8 cellular contexts compared by ENCODE assay signal in genomic region chrX:84187501-84188319, GRCh38. TPM values are rescaled to one million over a fixed set of nuclear protein-coding genes. Genes with fewer than 3 reads are reported as not detected.
DNase-seq lines count a peak whose midpoint lies in the region; ATAC-seq and TF ChIP-seq lines count a peak whose summit lies in the region.

RPS6KA6 (minus strand) TSS chrX:84188199; CDS start chrX:84187899, 300 bp downstream.

- H3K4me3 ChIP-seq in GM06990 (replicated peaks; ENCODE audit: low read depth, low read length) (peak within 1 kb of the TSS; percentile 36), left lung (peak within 1 kb of the TSS; percentile 33 to 39), stomach smooth muscle (ENCODE audit: low read length in 2 of 2) (peak within 1 kb of the TSS; percentile 70 to 76)

- H3K27ac ChIP-seq in left lung (no peak within 1 kb of the TSS), stomach smooth muscle (ENCODE audit: low read length) (no peak within 1 kb of the TSS)

- H3K27me3 Mint-ChIP-seq in HFFc6 (ENCODE audit: insufficient read depth): no peaks in the 10 kb centered on the region

- no peaks in the 10 kb centered on the region for H3K4me1 ChIP-seq in left lung
- peaks cover 4% of the 10 kb centered on the region for H3K4me1 ChIP-seq in stomach smooth muscle (ENCODE audit: control insufficient read depth, insufficient read depth, low read length)

- H3K9me3 ChIP-seq in left lung (no peaks in the 10 kb centered on the region), stomach smooth muscle (ENCODE audit: control insufficient read depth in 2 of 2, low read length in 2 of 2) (no peaks in the 10 kb centered on the region)

- peaks cover 15% of the 10 kb centered on the region for H3K4me1 Mint-ChIP-seq in HFFc6 (ENCODE audit: low read depth)

- H3K27me3 ChIP-seq in GM06990 (replicated peaks; ENCODE audit: control insufficient read depth, insufficient read depth, low read length) (no peaks in the 10 kb centered on the region), left lung (peaks cover 0 to 19% of the 10 kb centered on the region in 2 donors), stomach smooth muscle (ENCODE audit: control insufficient read depth in 1 of 2, insufficient read depth in 2 of 2, low read length in 2 of 2) (no peaks in the 10 kb centered on the region)

- no peaks in the 10 kb centered on the region for H3K9me3 Mint-ChIP-seq in HFFc6

- no peaks in the 10 kb centered on the region for H3K36me3 Mint-ChIP-seq in HFFc6 (ENCODE audit: low read depth)

- no peaks in the 10 kb centered on the region for H3K36me3 ChIP-seq in GM06990 (ENCODE audit: control insufficient read depth, insufficient read depth, low read length)
- no peaks in the 10 kb centered on the region for H3K36me3 ChIP-seq in left lung
- H3K36me3 ChIP-seq in stomach smooth muscle (ENCODE audit: control insufficient read depth in 2 of 2, insufficient read depth in 2 of 2, low read length in 2 of 2): no peaks in the 10 kb centered on the region

- peak within 1 kb of the TSS; percentile 95 for H3K4me3 Mint-ChIP-seq in HFFc6

- intact Hi-C loops in left lung (cut with DNase I): no loop called here

- peak within 1 kb of the TSS; percentile 76 for H3K27ac Mint-ChIP-seq in HFFc6

- ATAC-seq in left lung: peak; percentile 78
- no peak for ATAC-seq in HG02840 (IDR thresholded peaks at IDR 0.05; ENCODE audit: low FRiP score, unreplicated experiment)

- H3K9ac ChIP-seq in stomach smooth muscle (ENCODE audit: low read length in 2 of 2): peak within 1 kb of the TSS; percentile 47 to 55

- DNase-seq in GM06990 (ENCODE audit: extremely low read depth, insufficient read length) (peak; percentile 53), HFFc6 (no peak), NCI-H748 (lab: John Stamatoyannopoulos, UW; ENCODE audit: unreplicated experiment) (peak; percentile 84), cerebellar cortex (ENCODE audit: low spot score) (peak; percentile 35), left lung (peak; percentile 27 to 68), kidney glomerular epithelial cell (lab: John Stamatoyannopoulos, UW) (no peak)

- no peak for TF ChIP-seq CTCF in GM06990 (IDR thresholded peaks at IDR 0.05; ENCODE audit: insufficient read depth, low read length, poor library complexity, severe bottlenecking)
- TF ChIP-seq CTCF in HFFc6 (IDR thresholded peaks at IDR 0.05): no peak
- TF ChIP-seq CTCF in left lung (IDR thresholded peaks at IDR 0.05): no peak

RNA-seq across cellular contexts. Expression of gene RPS6KA6, which starts in this region (rescaled TPM):
- 1 to 10 TPM; 5.3 to 8.0 (median 5.9) TPM for total RNA-seq in HFFc6 (2021; fragmentation: NEBNext Ultra II Directional; extraction: Animal tissue kit (Norgen Biotek cat#: 25700))
- total RNA-seq in left lung: 1 to 10 TPM; 1.9 to 2.8 TPM

Comparison
In these comparisons a context has a peak if more than half of its experiments do, and no peak if none do; other contexts are left out.
1. DNase-seq: peak in GM06990 (single experiment), NCI-H748 (single experiment), cerebellar cortex (single experiment) and left lung (2 of 2); none in HFFc6 (single experiment) and kidney glomerular epithelial cell (single experiment).
2. Peak in every context shown above with its lines, with median percentiles within 50 percentile points of each other: H3K4me3 ChIP-seq.